Comparison of ENCODE assay signal across 1 cellular context in genomic region chr6:113732384-113732966, GRCh38.
TF ChIP-seq lines count a peak whose summit lies in the region.

No MANE protein-coding gene starts in this region.

TF ChIP-seq in HepG2, 621 proteins besides CTCF, POLR2A, EP300 and RAD21 (continued from another document):
- TF ChIP-seq TFAP4 (IDR thresholded peaks at IDR 0.05; ENCODE audit: borderline replicate concordance, low read depth) (peak; percentile 38; the same call in 1 of the 2 replicates), HNF4A (CRISPR knock-in tag; IDR thresholded peaks at IDR 0.05) (0 out of 2 replicates have a peak, but pooled peaks have one; percentile 14), ZMYM4 (CRISPR knock-in tag; IDR thresholded peaks at IDR 0.05) (0 out of 2 replicates have a peak, but pooled peaks have one; percentile 17)
- TF ChIP-seq, protein P1, sequence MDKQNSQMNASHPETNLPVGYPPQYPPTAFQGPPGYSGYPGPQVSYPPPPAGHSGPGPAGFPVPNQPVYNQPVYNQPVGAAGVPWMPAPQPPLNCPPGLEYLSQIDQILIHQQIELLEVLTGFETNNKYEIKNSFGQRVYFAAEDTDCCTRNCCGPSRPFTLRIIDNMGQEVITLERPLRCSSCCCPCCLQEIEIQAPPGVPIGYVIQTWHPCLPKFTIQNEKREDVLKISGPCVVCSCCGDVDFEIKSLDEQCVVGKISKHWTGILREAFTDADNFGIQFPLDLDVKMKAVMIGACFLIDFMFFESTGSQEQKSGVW (CRISPR knock-in tag; IDR thresholded peaks at IDR 0.05; ENCODE audit: borderline replicate concordance): no peak
